8 cellular contexts compared by ENCODE assay signal in the genomic region with DNA sequence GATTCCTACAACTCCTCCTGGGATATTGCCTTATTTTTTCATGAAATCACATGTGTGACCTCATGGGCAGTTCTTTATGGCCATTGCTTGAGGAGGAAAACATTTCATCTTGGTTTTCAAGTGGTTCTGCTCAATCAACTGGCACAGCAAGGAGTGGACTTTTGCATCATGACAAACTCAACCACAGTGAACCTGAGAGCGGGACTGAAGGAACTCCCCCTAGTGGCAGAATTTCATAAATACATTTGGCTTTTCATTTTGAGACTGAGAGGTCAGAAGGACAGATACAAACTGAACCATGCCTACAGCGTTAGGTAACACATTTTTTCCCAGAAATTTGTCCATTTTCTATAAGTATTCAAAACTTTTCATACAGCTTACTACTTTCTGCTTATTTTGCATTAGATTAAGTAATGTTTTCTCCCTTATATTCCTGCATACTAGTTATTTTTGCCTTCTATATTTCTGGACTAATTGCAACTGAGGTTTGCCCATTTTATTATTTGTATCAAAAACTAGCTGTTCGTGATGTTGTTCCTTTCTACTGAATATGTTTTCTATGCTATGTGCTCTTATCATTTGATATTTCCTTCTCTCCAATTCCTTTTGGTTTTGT. TPM values are rescaled to one million over a fixed set of nuclear protein-coding genes. Genes with fewer than 3 reads are reported as not detected.
DNase-seq lines count a peak whose midpoint lies in the region; ATAC-seq lines count a peak whose summit lies in the region.

No MANE protein-coding gene starts in this region.

- H3K36me3 Mint-ChIP-seq in activated CD4-positive, alpha-beta T cell treated with anti-CD3 and anti-CD28 coated beads for 36 hours (ENCODE audit: low read depth) = no peaks in the 10 kb centered on the region
- H3K36me3 Mint-ChIP-seq in activated T-helper 2 cell treated with anti-CD3 and anti-CD28 coated beads, Interferon-gamma antibody, Interleukin-2, Interleukin-4, amounts not matched to agents 10 μg/mL and 5 μg/mL and 100 μg/mL, durations not matched to agents 14 hours and 24 hours and 36 hours (ENCODE audit: low read depth) = no peaks in the 10 kb centered on the region

- H3K4me3 Mint-ChIP-seq in activated CD4-positive, alpha-beta T cell treated with anti-CD3 and anti-CD28 coated beads for 36 hours = no peak overlapping the region
- H3K4me3 Mint-ChIP-seq in activated T-helper 2 cell treated with anti-CD3 and anti-CD28 coated beads, Interferon-gamma antibody, Interleukin-2, Interleukin-4, amounts not matched to agents 10 μg/mL and 5 μg/mL and 100 μg/mL, durations not matched to agents 14 hours and 24 hours and 36 hours (ENCODE audit: low read depth) = no peak overlapping the region

- POLR2A ChIA-PET in activated CD4-positive, alpha-beta T cell treated with anti-CD3 and anti-CD28 coated beads for 36 hours (lab: Charles Lee) = no interaction called here

- H3K27me3 Mint-ChIP-seq in activated CD4-positive, alpha-beta T cell treated with anti-CD3 and anti-CD28 coated beads for 36 hours = peaks cover 17% of the 10 kb centered on the region
- H3K27me3 Mint-ChIP-seq in activated T-helper 2 cell treated with anti-CD3 and anti-CD28 coated beads, Interferon-gamma antibody, Interleukin-2, Interleukin-4, amounts not matched to agents 10 μg/mL and 5 μg/mL and 100 μg/mL, durations not matched to agents 14 hours and 24 hours and 36 hours (ENCODE audit: low read depth) = peaks cover under 1% of the 10 kb centered on the region

- peaks cover 3% of the 10 kb centered on the region for H3K9me3 Mint-ChIP-seq in activated CD4-positive, alpha-beta T cell treated with anti-CD3 and anti-CD28 coated beads for 36 hours (ENCODE audit: low read depth)
- H3K9me3 Mint-ChIP-seq in activated T-helper 2 cell treated with anti-CD3 and anti-CD28 coated beads, Interferon-gamma antibody, Interleukin-2, Interleukin-4, amounts not matched to agents 10 μg/mL and 5 μg/mL and 100 μg/mL, durations not matched to agents 14 hours and 24 hours and 36 hours = peaks cover 4% of the 10 kb centered on the region

- peak; percentile 41 for DNase-seq in activated CD4-positive, alpha-beta T cell treated with anti-CD3 and anti-CD28 coated beads for 36 hours
- DNase-seq in activated CD4-positive, alpha-beta T cell treated with anti-CD3 and anti-CD28 coated beads, Interleukin-2, amount 50 U/mL, for 1 hour = no peak
- peak; percentile 48 for DNase-seq in HuH-7 (ENCODE audit: low spot score)
- peak; percentile 67 for DNase-seq in RKO (ENCODE audit: low spot score)
- DNase-seq in dedifferentiated amniotic fluid mesenchymal stem cell (ENCODE audit: extremely low spot score) = peak; percentile 25
- peak; percentile 47 for DNase-seq in midbrain (lab: John Stamatoyannopoulos, UW)
- no peak for DNase-seq in activated T-helper 2 cell treated with anti-CD3 and anti-CD28 coated beads, Interferon-gamma antibody, Interleukin-2, Interleukin-4, amounts not matched to agents 10 μg/mL and 5 μg/mL and 100 μg/mL, durations not matched to agents 14 hours and 24 hours and 36 hours (ENCODE audit: low spot score)

- peaks cover 19% of the 10 kb centered on the region for H3K4me1 Mint-ChIP-seq in activated CD4-positive, alpha-beta T cell treated with anti-CD3 and anti-CD28 coated beads for 36 hours
- peaks cover 22% of the 10 kb centered on the region for H3K4me1 Mint-ChIP-seq in activated T-helper 2 cell treated with anti-CD3 and anti-CD28 coated beads, Interferon-gamma antibody, Interleukin-2, Interleukin-4, amounts not matched to agents 10 μg/mL and 5 μg/mL and 100 μg/mL, durations not matched to agents 14 hours and 24 hours and 36 hours (ENCODE audit: low read depth)

- intact Hi-C loops in activated CD4-positive, alpha-beta T cell treated with anti-CD3 and anti-CD28 coated beads for 36 hours (cut with DNase I, micrococcal nuclease) = loop anchor here (1.0 to 10.0 kb wide), 5 partner anchors 42 to 180 kb away; no protein-coding TSS in a partner anchor
- intact Hi-C loops in activated T-helper 2 cell treated with anti-CD3 and anti-CD28 coated beads, Interferon-gamma antibody, Interleukin-2, Interleukin-4, amounts not matched to agents 10 μg/mL and 5 μg/mL and 100 μg/mL, durations not matched to agents 14 hours and 24 hours and 36 hours (cut with micrococcal nuclease) = loop anchor here (1.0 to 5.0 kb wide), 2 partner anchors 42 to 93 kb away; no protein-coding TSS in a partner anchor

- no peak overlapping the region for H3K27ac Mint-ChIP-seq in activated CD4-positive, alpha-beta T cell treated with anti-CD3 and anti-CD28 coated beads for 36 hours
- no peak overlapping the region for H3K27ac Mint-ChIP-seq in activated T-helper 2 cell treated with anti-CD3 and anti-CD28 coated beads, Interferon-gamma antibody, Interleukin-2, Interleukin-4, amounts not matched to agents 10 μg/mL and 5 μg/mL and 100 μg/mL, durations not matched to agents 14 hours and 24 hours and 36 hours

- CTCF ChIA-PET in activated CD4-positive, alpha-beta T cell treated with anti-CD3 and anti-CD28 coated beads for 36 hours (lab: Charles Lee) = interaction anchor here (0.7 to 4.3 kb wide), 31 partner anchors 8 to 176 kb away, joined by 3 to 101 read pairs (median 4); a partner anchor contains a TSS

- peak; percentile 73 for ATAC-seq in activated CD4-positive, alpha-beta T cell treated with anti-CD3 and anti-CD28 coated beads for 36 hours
- no peak for ATAC-seq in HG03460 (IDR thresholded peaks at IDR 0.05; ENCODE audit: unreplicated experiment)

RNA-seq across cellular contexts. Expression of a gene that starts 13.4 kb away (rescaled TPM):
- total RNA-seq in activated CD4-positive, alpha-beta T cell treated with anti-CD3 and anti-CD28 coated beads for 36 hours = 1 to 10 TPM; 1.2 to 1.9 TPM
- total RNA-seq in activated T-helper 2 cell treated with anti-CD3 and anti-CD28 coated beads, Interferon-gamma antibody, Interleukin-2, Interleukin-4, amounts not matched to agents 10 μg/mL and 5 μg/mL and 100 μg/mL, durations not matched to agents 14 hours and 24 hours and 36 hours = 4.5 and 4.6 TPM in 2 replicates

RNA-seq across cellular contexts. Expression of a gene that starts 16.5 kb away (rescaled TPM):
- total RNA-seq in activated CD4-positive, alpha-beta T cell treated with anti-CD3 and anti-CD28 coated beads for 36 hours = not detected
- 1.2 and 1.7 TPM in 2 replicates for total RNA-seq in activated T-helper 2 cell treated with anti-CD3 and anti-CD28 coated beads, Interferon-gamma antibody, Interleukin-2, Interleukin-4, amounts not matched to agents 10 μg/mL and 5 μg/mL and 100 μg/mL, durations not matched to agents 14 hours and 24 hours and 36 hours

RNA-seq across cellular contexts. Expression of a gene that starts 36.6 kb away (rescaled TPM):
- total RNA-seq in activated CD4-positive, alpha-beta T cell treated with anti-CD3 and anti-CD28 coated beads for 36 hours = not detected
- not detected in 2 replicates for total RNA-seq in activated T-helper 2 cell treated with anti-CD3 and anti-CD28 coated beads, Interferon-gamma antibody, Interleukin-2, Interleukin-4, amounts not matched to agents 10 μg/mL and 5 μg/mL and 100 μg/mL, durations not matched to agents 14 hours and 24 hours and 36 hours

RNA-seq across cellular contexts. Expression of a gene that starts 56.1 kb away (rescaled TPM):
- 1 to 10 TPM; 5.9 to 9.6 TPM for total RNA-seq in activated CD4-positive, alpha-beta T cell treated with anti-CD3 and anti-CD28 coated beads for 36 hours
- 11.0 and 13.4 TPM in 2 replicates for total RNA-seq in activated T-helper 2 cell treated with anti-CD3 and anti-CD28 coated beads, Interferon-gamma antibody, Interleukin-2, Interleukin-4, amounts not matched to agents 10 μg/mL and 5 μg/mL and 100 μg/mL, durations not matched to agents 14 hours and 24 hours and 36 hours

RNA-seq across cellular contexts. Expression of a gene that starts 56.7 kb away (rescaled TPM):
- total RNA-seq in activated CD4-positive, alpha-beta T cell treated with anti-CD3 and anti-CD28 coated beads for 36 hours = not detected
- 0.07 and 0.18 TPM in 2 replicates for total RNA-seq in activated T-helper 2 cell treated with anti-CD3 and anti-CD28 coated beads, Interferon-gamma antibody, Interleukin-2, Interleukin-4, amounts not matched to agents 10 μg/mL and 5 μg/mL and 100 μg/mL, durations not matched to agents 14 hours and 24 hours and 36 hours

Comparison
In these comparisons a context has a peak if more than half of its experiments do, and no peak if none do; other contexts are left out.
1. DNase-seq: peak in activated CD4-positive, alpha-beta T cell treated with anti-CD3 and anti-CD28 coated beads for 36 hours (single experiment), HuH-7 (single experiment), RKO (single experiment), dedifferentiated amniotic fluid mesenchymal stem cell (single experiment) and midbrain (single experiment); none in activated CD4-positive, alpha-beta T cell treated with anti-CD3 and anti-CD28 coated beads, Interleukin-2, amount 50 U/mL, for 1 hour (single experiment) and activated T-helper 2 cell treated with anti-CD3 and anti-CD28 coated beads, Interferon-gamma antibody, Interleukin-2, Interleukin-4, amounts not matched to agents 10 μg/mL and 5 μg/mL and 100 μg/mL, durations not matched to agents 14 hours and 24 hours and 36 hours (single experiment).